In genomic region chr11:118010738-118011461, GRCh38 we compare ENCODE assay signal across 8 cellular contexts. TPM values are rescaled to one million over a fixed set of nuclear protein-coding genes. Genes with fewer than 3 reads are reported as not detected.
DNase-seq lines count a peak whose midpoint lies in the region; ATAC-seq and TF ChIP-seq lines count a peak whose summit lies in the region.

No MANE protein-coding gene starts in this region.

- H3K4me3 ChIP-seq in Karpas-422 (ENCODE audit: low read length): peak overlapping the region; percentile 67
- H3K4me3 ChIP-seq in gastroesophageal sphincter: no peak overlapping the region

- H2AFZ ChIP-seq in Karpas-422 (ENCODE audit: low read length): no peak overlapping the region

- peak overlapping the region; percentile 100 for H3K27ac ChIP-seq in Karpas-422 (ENCODE audit: low read length)
- H3K27ac ChIP-seq in gastroesophageal sphincter: peak overlapping the region in 3 of 4 donors; percentile 35 to 63 (median 37)
- H3K27ac ChIP-seq in substantia nigra (ENCODE audit: low read depth, low read length, poor library complexity, severe bottlenecking): peak overlapping the region; percentile 70

- H3K4me2 ChIP-seq in Karpas-422 (ENCODE audit: low read depth, low read length, poor library complexity, severe bottlenecking): peak overlapping the region; percentile 92

- 56 to 73% methylated on average over 2 to 7 of the region's 21 CpGs for WGBS in gastroesophageal sphincter (ENCODE audit: low coverage in 1 of 2), 2 donors

- TF ChIP-seq CTCF in GM13976 (IDR thresholded peaks at IDR 0.05; ENCODE audit: borderline replicate concordance, control extremely low read depth, extremely low read depth, insufficient read depth, missing control alignments): no peak
- TF ChIP-seq CTCF in gastroesophageal sphincter (IDR thresholded peaks at IDR 0.05): no peak

- DNase-seq in GM13976 (ENCODE audit: low spot score): peak; percentile 88
- peak; percentile 90 for DNase-seq in Karpas-422
- peak in 23 of 49 donors; percentile 18 to 72 (median 41) for DNase-seq in substantia nigra (lab: John Stamatoyannopoulos, UW)
- DNase-seq in kidney glomerular epithelial cell (lab: John Stamatoyannopoulos, UW): no peak
- DNase-seq in NCI-H774 (lab: John Stamatoyannopoulos, UW): no peak
- DNase-seq in NCI-H748 treated with DMSO at 0.1 percent for 48 hours (lab: John Stamatoyannopoulos, UW): no peak

- H3K9me3 ChIP-seq in Karpas-422 (ENCODE audit: low read length) (no peaks in the 10 kb centered on the region), gastroesophageal sphincter (no peaks in the 10 kb centered on the region)

- H3K36me3 ChIP-seq in Karpas-422 (ENCODE audit: insufficient read depth, low read length) (no peaks in the 10 kb centered on the region), gastroesophageal sphincter (no peaks in the 10 kb centered on the region)

- H3K9me2 ChIP-seq in Karpas-422 (replicated peaks; ENCODE audit: insufficient read depth, low read length): no peaks in the 10 kb centered on the region

- in situ Hi-C loops in GM13976 (cut with MboI; ENCODE audit: low sequenced_read_pairs, unreplicated experiment): no loop called here

- ATAC-seq in GM21526 (IDR thresholded peaks at IDR 0.05; ENCODE audit: low FRiP score, unreplicated experiment) (peak; percentile 59), gastroesophageal sphincter (peak; percentile 72)

- H3K79me2 ChIP-seq in Karpas-422 (ENCODE audit: low read length): no peaks in the 10 kb centered on the region

- H3K9ac ChIP-seq in Karpas-422 (ENCODE audit: low read length): peak overlapping the region; percentile 90

- H3K27me3 ChIP-seq in Karpas-422 (ENCODE audit: low read length) (no peaks in the 10 kb centered on the region), gastroesophageal sphincter (peaks cover 11% of the 10 kb centered on the region)

- H4K20me1 ChIP-seq in Karpas-422 (ENCODE audit: insufficient read depth, low read depth, low read length): no peaks in the 10 kb centered on the region

- TF ChIP-seq EP300 in gastroesophageal sphincter (IDR thresholded peaks at IDR 0.05): no peak

- no peak for TF ChIP-seq POLR2A in gastroesophageal sphincter (IDR thresholded peaks at IDR 0.05)

- peaks cover 74% of the 10 kb centered on the region for H3K4me1 ChIP-seq in Karpas-422 (ENCODE audit: low read length)
- H3K4me1 ChIP-seq in gastroesophageal sphincter: no peaks in the 10 kb centered on the region

RNA-seq across cellular contexts. Expression of gene IL10RA, which starts 24.7 kb away (rescaled TPM):
- 25.5 and 49.8 TPM in 2 replicates for total RNA-seq in Karpas-422 (2014; rRNA removed; shearing (Covaris generic); ENCODE audit: low replicate concordance)
- total RNA-seq in gastroesophageal sphincter: 10 to 100 TPM; 16.7 to 37.3 (median 24.3) TPM

Comparison
In these comparisons a context has a peak if more than half of its experiments do, and no peak if none do; other contexts are left out.
1. DNase-seq: peak in GM13976 (single experiment) and Karpas-422 (single experiment); none in kidney glomerular epithelial cell (single experiment), NCI-H774 (single experiment) and NCI-H748 treated with DMSO at 0.1 percent for 48 hours (single experiment).
2. H3K27ac ChIP-seq: peak in every context shown above with its lines; median percentile 100 in Karpas-422; 70 in substantia nigra; 37 in gastroesophageal sphincter.